ENCODE assay signal across 24 cellular contexts in the genomic region with DNA sequence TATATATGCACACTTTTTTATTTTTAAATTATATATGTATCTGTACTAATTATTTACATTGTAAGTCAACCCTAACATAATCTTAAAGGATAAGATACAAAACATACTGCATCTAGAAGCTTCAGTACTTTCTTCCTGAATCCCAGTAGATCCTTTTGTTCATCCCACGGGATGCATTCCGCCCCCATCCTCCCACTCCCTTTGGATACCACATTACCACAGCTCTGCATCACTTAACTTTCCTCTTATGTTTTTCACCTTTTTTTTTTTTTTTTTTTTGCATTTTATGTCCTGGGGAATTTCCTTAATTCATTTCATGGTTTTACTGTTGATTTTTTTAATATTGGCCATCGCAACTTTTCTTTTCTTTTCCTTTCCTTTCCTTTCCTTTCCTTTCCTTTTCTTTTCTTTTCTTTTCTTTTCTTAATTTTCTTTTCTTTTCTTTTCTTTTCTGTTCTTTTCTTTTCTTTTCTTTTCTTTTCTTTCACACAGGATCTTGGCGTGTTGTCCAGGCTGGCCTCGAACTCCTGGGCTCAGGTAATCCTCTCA. TPM values are rescaled to one million over a fixed set of nuclear protein-coding genes. Genes with fewer than 3 reads are reported as not detected.
DNase-seq lines count a peak whose midpoint lies in the region; ATAC-seq and TF ChIP-seq lines count a peak whose summit lies in the region.
"Had no signal": no experiment of that assay in that cellular context is flagged by ENCODE, and none has a peak within 500 bp of the region (broad histone marks: within the 10 kb centered on the region; RNA-seq: fewer than 3 reads in every experiment).

No MANE protein-coding gene starts in this region.

- TF ChIP-seq CTCF in GM23338 (conservative IDR thresholded peaks at IDR 0.05; ENCODE audit: low read depth in 2 of 2) (no peak), natural killer cell (IDR thresholded peaks at IDR 0.05) (no peak)

- peaks cover 78% of the 10 kb centered on the region for H3K79me2 ChIP-seq in GM23338 (replicated peaks; ENCODE audit: insufficient read depth)

- peak overlapping the region in 3 of 8 donors; percentile 5 to 67 (median 60) for H3K4me3 Mint-ChIP-seq in CD4-positive, alpha-beta memory T cell
- H3K4me3 Mint-ChIP-seq in GM23338 (no peak overlapping the region), natural killer cell (peak overlapping the region; percentile 32)
- H3K4me3 Mint-ChIP-seq in activated CD4-positive, alpha-beta memory T cell treated with anti-CD3 and anti-CD28 coated beads for 36 hours = no peak overlapping the region
- H3K4me3 Mint-ChIP-seq: activated naive CD4-positive, alpha-beta T cell treated with anti-CD3 and anti-CD28 coated beads for 36 hours had no signal

- H3K36me3 ChIP-seq in CD4-positive, alpha-beta memory T cell (ENCODE audit: insufficient read depth, low read length) = peaks cover 9% of the 10 kb centered on the region
- no peaks in the 10 kb centered on the region; the same call in 1 of the 2 replicates for H3K36me3 ChIP-seq in GM23338 (ENCODE audit: insufficient read depth)

- ATAC-seq in GM23338 (no peak), natural killer cell (no peak)
- ATAC-seq: HCT116; lower lobe of right lung; stimulated activated naive B cell treated with anti-CD40 and anti-IgM and Interleukin-4, amounts not matched to agents 10 μg/mL and 1 μg/mL and 100 μg/mL, for 72 hours had no signal

- no peaks in the 10 kb centered on the region for H3K27me3 ChIP-seq in CD4-positive, alpha-beta memory T cell (ENCODE audit: insufficient read depth, low read length)
- H3K27me3 ChIP-seq in GM23338 (ENCODE audit: insufficient read depth) = peaks cover 7% of the 10 kb centered on the region

- POLR2A ChIA-PET in CD4-positive, alpha-beta memory T cell (lab: Charles Lee; ENCODE audit: partially characterized antibody) = no interaction called here
- POLR2A ChIA-PET in activated CD4-positive, alpha-beta memory T cell treated with anti-CD3 and anti-CD28 coated beads for 36 hours (lab: Charles Lee) = no interaction called here

- no peak overlapping the region for H3K27ac ChIP-seq in CD4-positive, alpha-beta memory T cell (ENCODE audit: low read depth, low read length)
- H3K27ac ChIP-seq in GM23338 (ENCODE audit: low read depth) = no peak overlapping the region
- H3K27ac ChIP-seq: lower lobe of right lung had no signal

- peaks cover 43% of the 10 kb centered on the region for H3K4me1 ChIP-seq in CD4-positive, alpha-beta memory T cell (ENCODE audit: insufficient read depth, low read length)
- peaks cover 17% of the 10 kb centered on the region; the same call in 1 of the 2 replicates for H3K4me1 ChIP-seq in GM23338 (ENCODE audit: insufficient read depth)

- H3K4me1 Mint-ChIP-seq in CD4-positive, alpha-beta memory T cell = peaks cover 50 to 84% (median 67%) of the 10 kb centered on the region in 4 donors
- H3K4me1 Mint-ChIP-seq in GM23338 (peaks cover 24% of the 10 kb centered on the region), natural killer cell (peaks cover 67 to 72% of the 10 kb centered on the region in 2 donors)
- peaks cover 63% of the 10 kb centered on the region for H3K4me1 Mint-ChIP-seq in activated CD4-positive, alpha-beta memory T cell treated with anti-CD3 and anti-CD28 coated beads for 36 hours (ENCODE audit: low read depth)

- H3K36me3 Mint-ChIP-seq in CD4-positive, alpha-beta memory T cell = peaks cover 12 to 37% of the 10 kb centered on the region in 2 donors
- H3K36me3 Mint-ChIP-seq in GM23338 (ENCODE audit: low read depth) (peaks cover 20% of the 10 kb centered on the region), natural killer cell (no peaks in the 10 kb centered on the region)
- peaks cover 14% of the 10 kb centered on the region for H3K36me3 Mint-ChIP-seq in activated CD4-positive, alpha-beta memory T cell treated with anti-CD3 and anti-CD28 coated beads for 36 hours

- no peak for DNase-seq in CD4-positive, alpha-beta memory T cell
- peak; percentile 15 for DNase-seq in GM23338 (ENCODE audit: low spot score)
- DNase-seq in amniotic epithelial cell (ENCODE audit: low read depth) = peak; percentile 13
- no peak for DNase-seq in natural killer cell
- DNase-seq in NCI-H1436 treated with DMSO at 0.1 percent for 48 hours (lab: John Stamatoyannopoulos, UW) = no peak
- no peak for DNase-seq in SIG-M5 (lab: John Stamatoyannopoulos, UW)
- no peak for DNase-seq in activated CD4-positive, alpha-beta memory T cell treated with anti-CD3 and anti-CD28 coated beads for 36 hours
- DNase-seq: activated CD4-positive, alpha-beta T cell treated with anti-CD3 and anti-CD28 coated beads for 48 hours; activated naive CD4-positive, alpha-beta T cell treated with anti-CD3 and anti-CD28 coated beads for 36 hours; COR-L47; DMS79 treated with DMSO at 0.1 percent for 48 hours; kidney; lower lobe of right lung; NCI-H1092 treated with DMSO at 0.1 percent for 48 hours; NCI-H2029 treated with DMSO at 0.1 percent for 48 hours; NCI-H446 treated with DMSO at 0.1 percent for 48 hours; occipital lobe; OCI-M1; Right ventricle myocardium superior; small intestine; stimulated activated CD4-positive, alpha-beta T cell treated with anti-CD3 and anti-CD28 coated beads, Interleukin-2, amount 100 ng/mL, for 24 hours; stimulated activated naive B cell treated with anti-CD40 and anti-IgM and Interleukin-4, amounts not matched to agents 10 μg/mL and 1 μg/mL and 100 μg/mL, for 72 hours; SW 1271 had no signal

- no peak overlapping the region for H2AFZ ChIP-seq in GM23338

- H4K20me1 ChIP-seq in GM23338 (replicated peaks; ENCODE audit: insufficient read depth) = peaks cover 6% of the 10 kb centered on the region

- H3K27me3 Mint-ChIP-seq in CD4-positive, alpha-beta memory T cell = no peaks in the 10 kb centered on the region
- H3K27me3 Mint-ChIP-seq in GM23338 (ENCODE audit: insufficient read depth, low read depth, poor library complexity) (peaks cover 17% of the 10 kb centered on the region), natural killer cell (ENCODE audit: low read depth in 2 of 2) (no peaks in the 10 kb centered on the region)
- H3K27me3 Mint-ChIP-seq in activated CD4-positive, alpha-beta memory T cell treated with anti-CD3 and anti-CD28 coated beads for 36 hours = no peaks in the 10 kb centered on the region
- H3K27me3 Mint-ChIP-seq: stimulated activated naive B cell treated with anti-CD40 and anti-IgM and Interleukin-4, amounts not matched to agents 10 μg/mL and 1 μg/mL and 100 μg/mL, for 72 hours had no signal

- H3F3A ChIP-seq in GM23338 (replicated peaks; ENCODE audit: low read depth) = no peaks in the 10 kb centered on the region

- H3K4me2 ChIP-seq in GM23338 = peak overlapping the region; percentile 99; the same call in 1 of the 2 replicates

- H3K4me3 ChIP-seq in CD4-positive, alpha-beta memory T cell (ENCODE audit: low read length in 2 of 2) = no peak overlapping the region
- no peak overlapping the region; the same call in 1 of the 2 replicates for H3K4me3 ChIP-seq in GM23338
- H3K4me3 ChIP-seq: lower lobe of right lung had no signal

- 0 out of 2 replicates have a peak, but pooled peaks cover 7% of the 10 kb centered on the region for H3K9me2 ChIP-seq in GM23338 (ENCODE audit: insufficient read depth)

- intact Hi-C loops in CD4-positive, alpha-beta memory T cell (cut with micrococcal nuclease) = loop anchor here (10.0 kb wide), 1 partner anchor 681 kb away; a partner anchor contains a TSS
- intact Hi-C loops in natural killer cell (cut with micrococcal nuclease) = loop anchor here (10.0 kb wide), 1 partner anchor 539 kb away; a partner anchor contains a TSS
- intact Hi-C loops in activated CD4-positive, alpha-beta memory T cell treated with anti-CD3 and anti-CD28 coated beads for 36 hours (cut with micrococcal nuclease) = no loop called here

- no peaks in the 10 kb centered on the region for H3K9me3 ChIP-seq in CD4-positive, alpha-beta memory T cell (ENCODE audit: control insufficient read depth in 1 of 2, low read length in 2 of 2)
- H3K9me3 ChIP-seq: lower lobe of right lung had no signal

- H3K27ac Mint-ChIP-seq in CD4-positive, alpha-beta memory T cell = peak overlapping the region in 6 of 7 donors; percentile 13 to 88 (median 37)
- H3K27ac Mint-ChIP-seq in GM23338 = peak overlapping the region; percentile 26; the same call in 1 of the 2 replicates
- H3K27ac Mint-ChIP-seq in natural killer cell = peak overlapping the region; percentile 13 to 21
- H3K27ac Mint-ChIP-seq in activated CD4-positive, alpha-beta memory T cell treated with anti-CD3 and anti-CD28 coated beads for 36 hours = no peak overlapping the region
- H3K27ac Mint-ChIP-seq: activated naive CD4-positive, alpha-beta T cell treated with anti-CD3 and anti-CD28 coated beads for 36 hours; stimulated activated naive B cell treated with anti-CD40 and anti-IgM and Interleukin-4, amounts not matched to agents 10 μg/mL and 1 μg/mL and 100 μg/mL, for 72 hours had no signal

- CTCF ChIA-PET in CD4-positive, alpha-beta memory T cell (lab: Charles Lee; ENCODE audit: partially characterized antibody) = no interaction called here
- CTCF ChIA-PET in activated CD4-positive, alpha-beta memory T cell treated with anti-CD3 and anti-CD28 coated beads for 36 hours (lab: Charles Lee) = no interaction called here

- no peaks in the 10 kb centered on the region for H3K9me3 Mint-ChIP-seq in CD4-positive, alpha-beta memory T cell
- H3K9me3 Mint-ChIP-seq in GM23338 = no peaks in the 10 kb centered on the region; the same call in 2 of the 3 replicates
- no peaks in the 10 kb centered on the region for H3K9me3 Mint-ChIP-seq in natural killer cell
- no peaks in the 10 kb centered on the region for H3K9me3 Mint-ChIP-seq in activated CD4-positive, alpha-beta memory T cell treated with anti-CD3 and anti-CD28 coated beads for 36 hours
- H3K9me3 Mint-ChIP-seq: activated naive CD4-positive, alpha-beta T cell treated with anti-CD3 and anti-CD28 coated beads for 36 hours; stimulated activated naive B cell treated with anti-CD40 and anti-IgM and Interleukin-4, amounts not matched to agents 10 μg/mL and 1 μg/mL and 100 μg/mL, for 72 hours had no signal

RNA-seq across cellular contexts. Expression of a gene that starts 3.0 kb away (rescaled TPM):
- total RNA-seq in CD4-positive, alpha-beta memory T cell = 10 to 100 TPM; 51.5 to 59.8 TPM
- polyA plus RNA-seq in CD4-positive, alpha-beta memory T cell = 10 to 100 TPM; 19.8 to 28.3 TPM
- 78.8 and 89.9 TPM in 2 replicates for total RNA-seq in GM23338 (2014; rRNA removed; shearing (Covaris generic))
- polyA plus RNA-seq in GM23338 (2016; fragmentation: Nextera tagmentation; extraction: Ambion mirVana) = 21.1 and 24.9 TPM in 2 replicates
- total RNA-seq in natural killer cell = 10 to 100 TPM; 52.6 to 72.0 (median 57.5) TPM
- total RNA-seq in activated CD4-positive, alpha-beta memory T cell treated with anti-CD3 and anti-CD28 coated beads for 36 hours = 10 to 100 TPM; 92.6 to 92.7 TPM

RNA-seq across cellular contexts. Expression of a gene that starts 41.3 kb away (rescaled TPM):
- total RNA-seq in CD4-positive, alpha-beta memory T cell = 1 to 10 TPM; 2.3 to 3.0 TPM
- polyA plus RNA-seq in CD4-positive, alpha-beta memory T cell = under 1 TPM in 1 of 2 donors, not detected in 1; 0.25 TPM
- total RNA-seq in GM23338 (2014; rRNA removed; shearing (Covaris generic)) = not detected in 2 replicates
- polyA plus RNA-seq in GM23338 (2016; fragmentation: Nextera tagmentation; extraction: Ambion mirVana) = not detected in 2 replicates
- total RNA-seq in natural killer cell = 1 to 10 TPM; 1.3 to 3.9 (median 3.6) TPM
- total RNA-seq in activated CD4-positive, alpha-beta memory T cell treated with anti-CD3 and anti-CD28 coated beads for 36 hours = 1 to 10 TPM; 2.7 to 3.2 TPM

Comparison
In these comparisons a context has a peak if more than half of its experiments do, and no peak if none do; other contexts are left out.
1. DNase-seq: peak in GM23338 (single experiment) and amniotic epithelial cell (single experiment); none in CD4-positive, alpha-beta memory T cell (0 of 5), natural killer cell (single experiment), NCI-H1436 treated with DMSO at 0.1 percent for 48 hours (single experiment), SIG-M5 (single experiment) and activated CD4-positive, alpha-beta memory T cell treated with anti-CD3 and anti-CD28 coated beads for 36 hours (single experiment).